8 cellular contexts compared by ENCODE assay signal in the genomic region with DNA sequence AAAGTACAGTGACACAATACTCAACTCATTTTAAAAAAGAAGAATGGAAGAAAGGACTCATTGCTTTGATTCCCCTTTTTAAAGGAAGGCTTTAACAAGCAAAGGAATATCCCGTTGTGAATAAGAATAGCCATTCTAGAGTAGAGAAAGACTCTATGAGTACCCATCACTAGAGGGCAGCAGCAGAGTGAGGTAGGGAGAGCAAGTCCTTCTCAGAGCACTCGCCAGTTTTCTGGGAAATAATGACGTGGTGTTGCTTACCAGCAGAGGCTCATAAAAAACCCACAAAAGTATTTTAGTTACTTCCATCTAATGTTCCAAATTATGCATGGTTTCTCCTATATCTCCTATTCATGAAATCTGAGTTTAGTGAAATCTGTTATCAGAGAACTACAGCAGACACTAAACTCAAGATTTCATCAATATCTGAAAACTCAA.
DNase-seq lines count a peak whose midpoint lies in the region; ATAC-seq and TF ChIP-seq lines count a peak whose summit lies in the region.

No MANE protein-coding gene starts in this region.

- H3K9me2 ChIP-seq in HCT116 (ENCODE audit: insufficient read depth) = no peaks in the 10 kb centered on the region

- no peak overlapping the region for H3K4me3 ChIP-seq in HCT116 (replicated peaks in 1 of 2; ENCODE audit: low read depth in 1 of 2, low read length in 2 of 2)
- H3K4me3 ChIP-seq in heart right ventricle = no peak overlapping the region

- peaks cover 28% of the 10 kb centered on the region for H3K36me3 Mint-ChIP-seq in activated naive CD8-positive, alpha-beta T cell treated with anti-CD3 and anti-CD28 coated beads, Interleukin-2, amount 50 U/mL, for 24 hours (ENCODE audit: low read depth)

- H2AFZ ChIP-seq in HCT116 (ENCODE audit: low read depth, low read length, poor library complexity, severe bottlenecking) = no peak overlapping the region

- H3K4me1 Mint-ChIP-seq in activated naive CD8-positive, alpha-beta T cell treated with anti-CD3 and anti-CD28 coated beads, Interleukin-2, amount 50 U/mL, for 24 hours = peaks cover 17% of the 10 kb centered on the region

- H3K9ac ChIP-seq in HCT116 (ENCODE audit: low read length) = no peak overlapping the region

- H3K79me2 ChIP-seq in HCT116 (ENCODE audit: insufficient read depth, low read length) = no peaks in the 10 kb centered on the region

- CTCF ChIA-PET in HCT116 (lab: Charles Lee) = interaction anchor here (1.5 kb wide), 1 partner anchor 137 kb away, joined by 3 read pairs; no protein-coding TSS in a partner anchor

- TF ChIP-seq POLR2A in HCT116 (IDR thresholded peaks at IDR 0.05; ENCODE audit: borderline replicate concordance, extremely low read depth, insufficient read depth, insufficient read length) = no peak

- peak overlapping the region; percentile 67 for H3K27ac Mint-ChIP-seq in activated naive CD8-positive, alpha-beta T cell treated with anti-CD3 and anti-CD28 coated beads, Interleukin-2, amount 50 U/mL, for 24 hours

- no peak overlapping the region for H3K4me3 Mint-ChIP-seq in activated naive CD8-positive, alpha-beta T cell treated with anti-CD3 and anti-CD28 coated beads, Interleukin-2, amount 50 U/mL, for 24 hours

- no peaks in the 10 kb centered on the region for H3K9me3 Mint-ChIP-seq in activated naive CD8-positive, alpha-beta T cell treated with anti-CD3 and anti-CD28 coated beads, Interleukin-2, amount 50 U/mL, for 24 hours

- H3K9me3 ChIP-seq in HCT116 (ENCODE audit: control insufficient read depth in 1 of 2, insufficient read depth in 1 of 2, low read depth in 1 of 2, low read length in 2 of 2) = no peaks in the 10 kb centered on the region
- no peaks in the 10 kb centered on the region for H3K9me3 ChIP-seq in heart right ventricle

- POLR2A ChIA-PET in HCT116 (lab: Charles Lee) = no interaction called here

- RAD21 ChIA-PET in HCT116 (lab: Charles Lee; ENCODE audit: low non-redundant PET in 1 of 2, low total read pairs in 2 of 2, uncharacterized antibody in 2 of 2, unreplicated experiment in 2 of 2) = no interaction called here

- no peak overlapping the region for H3K4me2 ChIP-seq in HCT116 (ENCODE audit: low read length)

- WGBS in heart right ventricle, 2 donors = 0 to 4% methylated on average over 3 of the region's 3 CpGs

- H3K4me1 ChIP-seq in HCT116 (ENCODE audit: control insufficient read depth in 1 of 2, insufficient read depth in 2 of 2, low read length in 2 of 2) = no peaks in the 10 kb centered on the region
- peaks cover 0 to 21% (median 4%) of the 10 kb centered on the region in 9 donors for H3K4me1 ChIP-seq in heart right ventricle

- DNase-seq in GM04503 (ENCODE audit: low read depth) (peak; percentile 68), HCT116 (ENCODE audit: low read depth, low spot score) (peak; percentile 54), NCI-H1092 treated with DMSO at 0.1 percent for 48 hours (lab: John Stamatoyannopoulos, UW) (peak; percentile 54), heart right ventricle (peak in 1 of 2 donors; percentile 88), renal cortical epithelial cell (ENCODE audit: low read depth) (peak; percentile 87)
- peak; percentile 64 for DNase-seq in activated naive CD8-positive, alpha-beta T cell treated with anti-CD3 and anti-CD28 coated beads, Interleukin-2, amount 50 U/mL, for 24 hours

- ATAC-seq in HCT116 (peak; percentile 89), SK-N-SH treated with all-trans-retinoic acid at 6 μM for 48 hours (peak; percentile 99), heart right ventricle (peak; percentile 82 to 97 (median 94)), GM19023 (IDR thresholded peaks at IDR 0.05; ENCODE audit: unreplicated experiment) (no peak)
- peak; percentile 98 for ATAC-seq in activated naive CD8-positive, alpha-beta T cell treated with anti-CD3 and anti-CD28 coated beads, Interleukin-2, amount 50 U/mL, for 24 hours

- no TSS peak for BruUV-seq in HCT116 (replicated peaks; lab: Mats Ljungman, UMichigan)

- no peaks in the 10 kb centered on the region for H4K20me1 ChIP-seq in HCT116 (ENCODE audit: insufficient read depth)

- intact Hi-C loops in HCT116 (cut with micrococcal nuclease) = loop anchor here (1.0 to 10.0 kb wide), 5 partner anchors 72 to 1574 kb away; no protein-coding TSS in a partner anchor
- intact Hi-C loops in heart right ventricle (cut with DNase I) = loop anchor here in 9 of 10 donors (1.0 to 10.0 kb wide), 6 partner anchors 16 to 1444 kb away; no protein-coding TSS in a partner anchor

- H3K27ac ChIP-seq in HCT116 (ENCODE audit: low read depth, low read length) (no peak overlapping the region), heart right ventricle (peak overlapping the region in 5 of 10 donors; percentile 5 to 50 (median 30))

- TF ChIP-seq RAD21 in HCT116 (IDR thresholded peaks at IDR 0.05; ENCODE audit: low read depth) = peak; percentile 81

- H3K27me3 ChIP-seq in HCT116 (ENCODE audit: insufficient read depth, low read length) = no peaks in the 10 kb centered on the region
- H3K27me3 ChIP-seq in heart right ventricle = no peaks in the 10 kb centered on the region

- peak; percentile 74 to 85 (median 81) for TF ChIP-seq CTCF in HCT116 (IDR thresholded peaks at IDR 0.05 in 2 of 3, conservative IDR thresholded peaks at IDR 0.05 in 1 of 3; ENCODE audit: borderline replicate concordance in 1 of 3, insufficient read depth in 1 of 3, low read depth in 2 of 3, low read length in 2 of 3)
- peak; percentile 58 to 94 (median 84) for TF ChIP-seq CTCF in heart right ventricle (IDR thresholded peaks at IDR 0.05)

- H3K27me3 Mint-ChIP-seq in activated naive CD8-positive, alpha-beta T cell treated with anti-CD3 and anti-CD28 coated beads, Interleukin-2, amount 50 U/mL, for 24 hours = no peaks in the 10 kb centered on the region

- H3K36me3 ChIP-seq in HCT116 (ENCODE audit: control insufficient read depth in 1 of 2, insufficient read depth in 2 of 2, low read length in 2 of 2) = peaks cover 38% of the 10 kb centered on the region in 2 experiments
- H3K36me3 ChIP-seq in heart right ventricle = peaks cover 0 to 100% (median 77%) of the 10 kb centered on the region in 9 donors

TF ChIP-seq in HCT116, 20 proteins besides CTCF, POLR2A, EP300 and RAD21:
- TF ChIP-seq CBX3 (IDR thresholded peaks at IDR 0.05; ENCODE audit: low read depth) (0 out of 2 replicates have a peak, but pooled peaks have one; percentile 14), TCF7L2 (IDR thresholded peaks at IDR 0.05; ENCODE audit: borderline replicate concordance, extremely low read depth, insufficient read depth, insufficient read length) (no peak)

TF ChIP-seq in SK-N-SH treated with all-trans-retinoic acid at 6 μM for 48 hours, 23 proteins besides CTCF, POLR2A, EP300 and RAD21:
- TF ChIP-seq, protein P1, sequence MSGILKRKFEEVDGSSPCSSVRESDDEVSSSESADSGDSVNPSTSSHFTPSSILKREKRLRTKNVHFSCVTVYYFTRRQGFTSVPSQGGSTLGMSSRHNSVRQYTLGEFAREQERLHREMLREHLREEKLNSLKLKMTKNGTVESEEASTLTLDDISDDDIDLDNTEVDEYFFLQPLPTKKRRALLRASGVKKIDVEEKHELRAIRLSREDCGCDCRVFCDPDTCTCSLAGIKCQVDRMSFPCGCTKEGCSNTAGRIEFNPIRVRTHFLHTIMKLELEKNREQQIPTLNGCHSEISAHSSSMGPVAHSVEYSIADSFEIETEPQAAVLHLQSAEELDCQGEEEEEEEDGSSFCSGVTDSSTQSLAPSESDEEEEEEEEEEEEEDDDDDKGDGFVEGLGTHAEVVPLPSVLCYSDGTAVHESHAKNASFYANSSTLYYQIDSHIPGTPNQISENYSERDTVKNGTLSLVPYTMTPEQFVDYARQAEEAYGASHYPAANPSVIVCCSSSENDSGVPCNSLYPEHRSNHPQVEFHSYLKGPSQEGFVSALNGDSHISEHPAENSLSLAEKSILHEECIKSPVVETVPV (CRISPR knock-in tag; IDR thresholded peaks at IDR 0.05) = no peak
- 0 out of 2 replicates have a peak, but pooled peaks have one; percentile 10 for TF ChIP-seq CSDC2 (CRISPR knock-in tag; IDR thresholded peaks at IDR 0.05)
